In the genomic region with DNA sequence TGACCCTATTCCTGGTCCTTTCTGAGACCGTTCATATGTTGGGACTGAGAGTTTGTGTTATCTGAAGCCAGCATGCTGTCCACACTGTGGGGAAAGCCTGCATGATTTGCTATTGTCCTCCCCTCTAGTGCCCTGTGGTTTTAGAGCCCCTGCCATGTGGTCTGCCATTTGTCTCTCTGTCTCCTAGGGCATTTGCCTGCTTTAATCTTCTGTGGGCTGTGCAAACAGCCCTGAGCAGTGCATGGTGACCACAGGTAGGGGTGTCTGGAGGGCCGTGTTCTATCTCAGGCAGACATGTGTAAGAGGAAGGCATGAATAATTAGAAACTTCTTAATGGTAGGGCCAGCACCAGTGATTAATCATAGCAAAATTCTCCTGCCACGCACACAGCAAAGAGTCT, we compare ENCODE assay signal across 22 cellular contexts. TPM values are rescaled to one million over a fixed set of nuclear protein-coding genes. Genes with fewer than 3 reads are reported as not detected.
A peak's percentile ranks its signal among the peaks of the same experiment; 100 is the strongest.
DNase-seq lines count a peak whose midpoint lies in the region; ATAC-seq, FAIRE-seq and TF ChIP-seq lines count a peak whose summit lies in the region.
"Had no signal": no experiment of that assay in that cellular context is flagged by ENCODE, and none has a peak within 500 bp of the region (broad histone marks: within the 10 kb centered on the region; RNA-seq: fewer than 3 reads in every experiment).

No MANE protein-coding gene starts in this region.

- peaks cover 4% of the 10 kb centered on the region; the same call in 2 of the 3 replicates for H3K79me2 ChIP-seq in K562 (ENCODE audit: control insufficient read depth, insufficient read depth, low read length)
- H3K79me2 ChIP-seq: hepatocyte had no signal

- H3K4me1 Mint-ChIP-seq in Calu3 (ENCODE audit: low read depth, unreplicated experiment): no peaks in the 10 kb centered on the region

- no peaks in the 10 kb centered on the region for H3K27me3 Mint-ChIP-seq in Calu3 (ENCODE audit: unreplicated experiment)

- H3K9ac ChIP-seq in K562 (ENCODE audit: insufficient read depth in 1 of 2, low read depth in 2 of 2, low read length in 2 of 2): 0 out of 4 replicates have a peak overlapping the region, but pooled peaks of 1 of the 2 experiments have one; percentile 7

- H3K27me3 ChIP-seq in K562 (ENCODE audit: control insufficient read depth in 2 of 2, insufficient read depth in 2 of 2, low read length in 2 of 2) (no peaks in the 10 kb centered on the region), psoas muscle (ENCODE audit: insufficient read depth in 3 of 3, low read length in 2 of 3) (no peaks in the 10 kb centered on the region)
- H3K27me3 ChIP-seq: BE2C, hepatocyte, MG63, spleen, tibial artery had no signal

- BruUV-seq in K562 (replicated peaks; lab: Mats Ljungman, UMichigan): no TSS peak
- no TSS peak for BruUV-seq in Calu3 (replicated peaks; lab: Mats Ljungman, UMichigan)

- peaks cover 5% of the 10 kb centered on the region for H3K36me3 Mint-ChIP-seq in Calu3 (ENCODE audit: insufficient read depth, unreplicated experiment)

- FAIRE-seq in K562 (lab: Jason Lieb, UNC): no peak
- FAIRE-seq: endometrium, GM12878 had no signal

- H3K4me3 Mint-ChIP-seq in Calu3 (ENCODE audit: low read depth, unreplicated experiment): no peak overlapping the region
- H3K4me3 Mint-ChIP-seq: activated T-helper 1 cell treated with anti-CD3 and anti-CD28 coated beads, Interleukin-12 subunit alpha, Interleukin-12 subunit beta, Interleukin-2, Interleukin-4 antibody, amounts not matched to agents 30 ng/mL and 10 ng/mL and 1 ng/mL, durations not matched to agents 14 hours and 24 hours and 36 hours; nephron progenitor cell had no signal

- DNase-seq in NCI-H69 (lab: John Stamatoyannopoulos, UW) (peak; percentile 66), K562 (ENCODE audit: extremely low read depth in 1 of 4, low spot score in 3 of 4) (peak in 1 of 4 experiments; percentile 10), psoas muscle (no peak), NCI-H510A treated with DMSO at 0.1 percent for 48 hours (lab: John Stamatoyannopoulos, UW) (no peak), Calu3 (no peak)
- no peak for DNase-seq in activated CD8-positive, alpha-beta memory T cell treated with anti-CD3 and anti-CD28 coated beads, Interleukin-2, amount 50 U/mL, for 4 hours
- DNase-seq: BE2C, GF-D8, islet precursor cell, mammary epithelial cell, NCI-H187 treated with DMSO at 0.1 percent for 48 hours, nephron progenitor cell, spleen had no signal

- no peak overlapping the region for H3K27ac Mint-ChIP-seq in Calu3 (ENCODE audit: unreplicated experiment)
- H3K27ac Mint-ChIP-seq: activated T-helper 1 cell treated with anti-CD3 and anti-CD28 coated beads, Interleukin-12 subunit alpha, Interleukin-12 subunit beta, Interleukin-2, Interleukin-4 antibody, amounts not matched to agents 30 ng/mL and 10 ng/mL and 1 ng/mL, durations not matched to agents 14 hours and 24 hours and 36 hours had no signal

- 58% methylated on average over 3 of the region's 3 CpGs for WGBS in K562 (ENCODE audit: insufficient coverage, low coverage, missing lambda C conversion rate)
- 80 to 89% (median 83%) methylated on average over 3 of the region's 3 CpGs for WGBS in psoas muscle, 3 donors

- no peaks in the 10 kb centered on the region for H3K9me3 ChIP-seq in HEK293 (ENCODE audit: control insufficient read depth, insufficient read depth, low read depth, low read length)
- H3K9me3 ChIP-seq in K562 (replicated peaks; ENCODE audit: control insufficient read depth, insufficient read depth, low read depth, low read length): no peaks in the 10 kb centered on the region
- H3K9me3 ChIP-seq in psoas muscle: no peaks in the 10 kb centered on the region
- H3K9me3 ChIP-seq: BE2C, MG63, spleen, tibial artery had no signal

- TF ChIP-seq POLR2A in K562 (conservative IDR thresholded peaks at IDR 0.05): no peak

- ATAC-seq in K562 (no peak; the same call in 2 of the 3 replicates), psoas muscle (peak in 3 of 4 donors; percentile 15 to 31 (median 21)), HG03039 (IDR thresholded peaks at IDR 0.05; ENCODE audit: unreplicated experiment) (no peak)
- ATAC-seq: GM12878 had no signal

- H3K4me1 ChIP-seq in HEK293 (ENCODE audit: control insufficient read depth, insufficient read depth, low read length): no peaks in the 10 kb centered on the region
- peaks cover 0 to 5% of the 10 kb centered on the region in 2 experiments; a peak in 2 of 5 replicates for H3K4me1 ChIP-seq in K562 (replicated peaks in 1 of 2; ENCODE audit: control insufficient read depth in 2 of 2, insufficient read depth in 2 of 2, low read length in 2 of 2)
- peaks cover 15% of the 10 kb centered on the region for H3K4me1 ChIP-seq in psoas muscle
- H3K4me1 ChIP-seq: BE2C, tibial artery had no signal

- H3K36me3 ChIP-seq in HEK293 (ENCODE audit: control insufficient read depth in 2 of 2, insufficient read depth in 1 of 2, low read length in 2 of 2) (no peaks in the 10 kb centered on the region), K562 (ENCODE audit: control insufficient read depth, insufficient read depth, low read length) (peaks cover 85% of the 10 kb centered on the region; the same call in 2 of the 3 replicates), psoas muscle (ENCODE audit: insufficient read depth in 1 of 2, low read depth in 1 of 2) (peaks cover 2 to 96% of the 10 kb centered on the region in 2 donors)
- H3K36me3 ChIP-seq: BE2C, MG63, tibial artery had no signal

- no peaks in the 10 kb centered on the region for H3K9me3 Mint-ChIP-seq in Calu3 (ENCODE audit: low read depth, unreplicated experiment)
- H3K9me3 Mint-ChIP-seq: activated T-helper 1 cell treated with anti-CD3 and anti-CD28 coated beads, Interleukin-12 subunit alpha, Interleukin-12 subunit beta, Interleukin-2, Interleukin-4 antibody, amounts not matched to agents 30 ng/mL and 10 ng/mL and 1 ng/mL, durations not matched to agents 14 hours and 24 hours and 36 hours; nephron progenitor cell had no signal

- no peak overlapping the region for H3K4me2 ChIP-seq in K562 (ENCODE audit: insufficient read depth, low read length)
- H3K4me2 ChIP-seq: hepatocyte had no signal

- intact Hi-C loops in K562 (cut with micrococcal nuclease) (no loop called here), psoas muscle (cut with DNase I) (no loop called here), Calu3 (cut with micrococcal nuclease; ENCODE audit: unreplicated experiment) (no loop called here)

- peaks cover 7% of the 10 kb centered on the region; the same call in 1 of the 2 replicates for H4K20me1 ChIP-seq in K562 (replicated peaks; ENCODE audit: control insufficient read depth, insufficient read depth, low read length)

- no peak overlapping the region for H3K27ac ChIP-seq in HEK293 (ENCODE audit: extremely low read depth, low read depth, low read length)
- no peak overlapping the region for H3K27ac ChIP-seq in K562 (ENCODE audit: extremely low read depth, low read depth, low read length)
- no peak overlapping the region for H3K27ac ChIP-seq in psoas muscle
- H3K27ac ChIP-seq: hepatocyte, tibial artery, VCaP had no signal

- H2AFZ ChIP-seq in K562 (ENCODE audit: low read depth, low read length): no peak overlapping the region
- H2AFZ ChIP-seq: hepatocyte had no signal

- H3K9me1 ChIP-seq in K562 (ENCODE audit: control insufficient read depth, insufficient read depth, low read length): peaks cover 8% of the 10 kb centered on the region

- TF ChIP-seq EP300 in K562 (IDR thresholded peaks at IDR 0.05; ENCODE audit: low read length): no peak

- TF ChIP-seq CTCF in HEK293 (tag by site-specific recombination; IDR thresholded peaks at IDR 0.05) (no peak), K562 (IDR thresholded peaks at IDR 0.05 in 2 of 3, conservative IDR thresholded peaks at IDR 0.05 in 1 of 3; ENCODE audit: insufficient read depth in 2 of 3, low read depth in 1 of 3, low read length in 3 of 3) (no peak), psoas muscle (IDR thresholded peaks at IDR 0.05) (no peak), Calu3 (IDR thresholded peaks at IDR 0.05; ENCODE audit: unreplicated experiment) (no peak)

- CTCF ChIA-PET in HEK293 (lab: Yijun Ruan, JAX): no interaction called here
- CTCF ChIA-PET in K562 (lab: Yijun Ruan, JAX; ENCODE audit: low intra/inter-chr PET ratio): no interaction called here
- CTCF ChIA-PET in Calu3 (lab: Charles Lee): no interaction called here

- no peak overlapping the region for H3K4me3 ChIP-seq in HEK293 (ENCODE audit: low read depth, low read length)
- no peak overlapping the region for H3K4me3 ChIP-seq in K562
- no peak overlapping the region for H3K4me3 ChIP-seq in psoas muscle
- H3K4me3 ChIP-seq: GM12878, hepatocyte, MG63, spleen, tibial artery had no signal

- TF ChIP-seq RAD21 in K562 (CRISPR knock-in tag; conservative IDR thresholded peaks at IDR 0.05 in 1 of 2, IDR thresholded peaks at IDR 0.05 in 1 of 2): no peak

- POLR2A ChIA-PET in HEK293 (lab: Yijun Ruan, JAX) (no interaction called here), K562 (lab: Yijun Ruan, JAX) (no interaction called here)

- in situ Hi-C loops in K562 (cut with MboI): no loop called here

TF ChIP-seq in HEK293, 187 proteins besides CTCF, POLR2A, EP300 and RAD21:
- TF ChIP-seq ZNF16 (tag by site-specific recombination; IDR thresholded peaks at IDR 0.05; ENCODE audit: low read depth) (no peak), ZIC2 (tag by site-specific recombination; IDR thresholded peaks at IDR 0.05) (peak; percentile 33)

TF ChIP-seq in K562, 482 proteins besides CTCF, POLR2A, EP300 and RAD21 (continues in another document):
- TF ChIP-seq MCM7 (IDR thresholded peaks at IDR 0.05) (no peak), TCF3 (CRISPR knock-in tag; IDR thresholded peaks at IDR 0.05) (peak; percentile 26; the same call in 1 of the 2 replicates)

RNA-seq across cellular contexts. Expression of a gene that starts 23.0 kb away (rescaled TPM):
- total RNA-seq in K562 (2011; cell fraction: chromatin; rRNA removed; ENCODE audit: low replicate concordance): 55.3 and 77.7 TPM in 2 replicates
- total RNA-seq in K562 (2011; cell fraction: nucleolus; rRNA removed): 41.2 and 45.5 TPM in 2 replicates
- total RNA-seq in K562 (2011; cell fraction: nucleoplasm; rRNA removed): 42.5 and 52.8 TPM in 2 replicates
- total RNA-seq in K562 (2014; rRNA removed) (11.2 and 14.2 TPM in 2 replicates), K562 (2014; rRNA removed; fragmentation: Illumina TruSeq; extraction: Trizol) (7.1 and 7.8 TPM in 2 replicates), K562 (2015; rRNA removed; fragmentation: Illumina TruSeq; extraction: Trizol) (6.1 and 7.2 TPM in 2 replicates), K562 (2021) (17.3 and 17.9 TPM in 2 replicates), psoas muscle (100 to 1,000 TPM in 3 of 4 donors, 10 to 100 TPM in 1; 45.4 to 120 (median 110) TPM), Calu3 (2022) (2.1 and 3.1 TPM in 2 replicates)
- polyA plus RNA-seq in K562 (2011; rRNA removed) (22.2 and 23.6 TPM in 2 replicates), K562 (2014; fragmentation: Illumina TruSeq; extraction: Trizol) (15.3 and 19.7 TPM in 2 replicates), K562 (2014; fragmentation: Nextera tagmentation; extraction: Ambion mirVana) (1 to 10 TPM; 4.4 to 6.0 TPM), K562 (2014; rRNA removed) (12.8 and 13.4 TPM in 2 replicates), psoas muscle (10 to 100 TPM; 23.5 to 67.7 (median 57.9) TPM)
- polyA plus RNA-seq in K562 (2011; cell fraction: cytosol; rRNA removed): 17.5 and 39.4 TPM in 2 replicates
- 47.3 and 74.7 TPM in 2 replicates for polyA plus RNA-seq in K562 (2011; cell fraction: nucleus; rRNA removed)
- polyA plus RNA-seq in K562 (2012): 10.7 and 13.0 TPM in 2 replicates
- 13.6 and 15.4 TPM in 2 replicates for polyA minus RNA-seq in K562 (2011; rRNA and poly(A)+ RNA removed)
- 12.5 and 18.0 TPM in 2 replicates for polyA minus RNA-seq in K562 (2011; cell fraction: cytosol; rRNA and poly(A)+ RNA removed)
- polyA minus RNA-seq in K562 (2011; cell fraction: nucleus; rRNA and poly(A)+ RNA removed): 30.7 and 31.7 TPM in 2 replicates

Comparison
In these comparisons a context has a peak if more than half of its experiments do, and no peak if none do; other contexts are left out.
1. ATAC-seq: peak in psoas muscle (3 of 4); none in K562 (single experiment) and HG03039 (single experiment).